In the genomic region with DNA sequence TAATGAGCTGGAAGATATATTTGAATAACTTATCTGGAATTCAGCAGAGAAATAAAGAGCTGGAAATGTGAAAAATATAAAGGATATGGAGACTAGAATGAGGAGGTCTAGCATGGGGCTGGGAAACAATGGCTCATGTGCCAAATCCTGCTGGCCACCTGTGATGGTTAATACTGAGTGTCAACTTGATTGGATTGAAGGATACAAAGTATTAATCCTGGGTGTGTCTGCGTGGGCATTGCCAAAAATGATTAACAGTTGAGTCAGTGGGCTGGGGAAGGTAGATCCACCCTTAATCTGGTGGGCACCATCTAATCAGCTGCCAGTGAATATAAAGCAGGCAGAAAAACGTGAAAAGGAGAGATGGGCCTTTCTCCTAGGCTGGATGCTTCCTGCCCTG, we compare ENCODE assay signal across 3 cellular contexts. TPM values are rescaled to one million over a fixed set of nuclear protein-coding genes. Genes with fewer than 3 reads are reported as not detected.
"Had no signal": no experiment of that assay in that cellular context is flagged by ENCODE, and none has a peak within 500 bp of the region (broad histone marks: within the 10 kb centered on the region; RNA-seq: fewer than 3 reads in every experiment).

No MANE protein-coding gene starts in this region.

RNA-seq across cellular contexts. Expression of gene SIM2, which starts 26.6 kb away (rescaled TPM):
- total RNA-seq: GM23248, H9, HFFc6 had no signal
